Comparison of ENCODE assay signal across 9 cellular contexts in genomic region chr15:33125883-33126535, GRCh38.
A peak's percentile ranks its signal among the peaks of the same experiment; 100 is the strongest.
DNase-seq lines count a peak whose midpoint lies in the region; ATAC-seq and TF ChIP-seq lines count a peak whose summit lies in the region.
"Had no signal": no experiment of that assay in that cellular context is flagged by ENCODE, and none has a peak within 500 bp of the region (broad histone marks: within the 10 kb centered on the region; RNA-seq: fewer than 3 reads in every experiment).

No MANE protein-coding gene starts in this region.

- POLR2A ChIA-PET in SK-N-SH (lab: Yijun Ruan, JAX), result no interaction called here

- H3F3A ChIP-seq in SK-N-SH (replicated peaks; ENCODE audit: insufficient read depth), result peaks cover 50% of the 10 kb centered on the region

- H3K27ac ChIP-seq in SK-N-SH (ENCODE audit: low read depth in 2 of 2, low read length in 1 of 2), result peak overlapping the region; percentile 89 to 92
- H3K27ac ChIP-seq: prostate gland had no signal

- peaks cover 6% of the 10 kb centered on the region for H3K27me3 Mint-ChIP-seq in activated naive CD4-positive, alpha-beta T cell treated with anti-CD3 and anti-CD28 coated beads, Interleukin-2, amount 10 ng/mL, durations not matched to agents 7 days and 5 days
- H3K27me3 Mint-ChIP-seq in stimulated activated naive CD8-positive, alpha-beta T cell treated with anti-CD3 and anti-CD28 coated beads, Interleukin-15, amount 100 ng/mL, for 72 hours, result no peaks in the 10 kb centered on the region

- TF ChIP-seq EP300 in SK-N-SH (IDR thresholded peaks at IDR 0.05; ENCODE audit: borderline replicate concordance in 1 of 2, low read depth in 1 of 2, low read length in 1 of 2), result no peak

- peaks cover 4 to 11% of the 10 kb centered on the region in 2 donors for H3K36me3 Mint-ChIP-seq in activated naive CD4-positive, alpha-beta T cell treated with anti-CD3 and anti-CD28 coated beads, Interleukin-2, amount 50 U/mL, for 72 hours
- no peaks in the 10 kb centered on the region for H3K36me3 Mint-ChIP-seq in activated naive CD4-positive, alpha-beta T cell treated with anti-CD3 and anti-CD28 coated beads, Interleukin-2, amount 10 ng/mL, durations not matched to agents 7 days and 5 days

- no peaks in the 10 kb centered on the region for H3K9me2 ChIP-seq in SK-N-SH

- peak overlapping the region; percentile 62 for H3K4me2 ChIP-seq in SK-N-SH

- WGBS in SK-N-SH (ENCODE audit: low lambda C conversion rate), result 73% methylated on average over 7 of the region's 7 CpGs

- H2AFZ ChIP-seq in SK-N-SH (ENCODE audit: low read depth), result no peak overlapping the region

- TF ChIP-seq RAD21 in SK-N-SH (IDR thresholded peaks at IDR 0.05; ENCODE audit: low read length), result no peak

- peaks cover 6% of the 10 kb centered on the region; the same call in 1 of the 2 replicates for H4K20me1 ChIP-seq in SK-N-SH (ENCODE audit: insufficient read depth)

- H3K79me2 ChIP-seq in SK-N-SH (ENCODE audit: insufficient read depth), result peaks cover 95% of the 10 kb centered on the region

- ATAC-seq in activated naive CD4-positive, alpha-beta T cell treated with anti-CD3 and anti-CD28 coated beads, Interleukin-2, amount 50 U/mL, for 72 hours, result peak; percentile 58 to 60
- peak; percentile 25 for ATAC-seq in esophagus mucosa
- peak; percentile 57 for ATAC-seq in stimulated activated naive CD8-positive, alpha-beta T cell treated with anti-CD3 and anti-CD28 coated beads, Interleukin-15, amount 100 ng/mL, for 72 hours

- H3K9ac ChIP-seq in SK-N-SH, result peak overlapping the region; percentile 46; the same call in 1 of the 2 replicates

- H3K9me3 ChIP-seq in SK-N-SH, result no peaks in the 10 kb centered on the region
- H3K9me3 ChIP-seq: prostate gland had no signal

- CTCF ChIA-PET in activated naive CD4-positive, alpha-beta T cell treated with anti-CD3 and anti-CD28 coated beads, Interleukin-2, amount 10 ng/mL, durations not matched to agents 7 days and 5 days (lab: Charles Lee), result interaction anchor here (1.2 kb wide), 1 partner anchor 39 kb away, joined by 3 read pairs; no protein-coding TSS in a partner anchor
- CTCF ChIA-PET in SK-N-SH (lab: Yijun Ruan, JAX), result interaction anchor here (1.1 to 1.9 kb wide), 2 partner anchors 40 kb away, joined by 5 to 6 read pairs; no protein-coding TSS in a partner anchor

- H3K4me1 Mint-ChIP-seq in activated naive CD4-positive, alpha-beta T cell treated with anti-CD3 and anti-CD28 coated beads, Interleukin-2, amount 10 ng/mL, durations not matched to agents 7 days and 5 days, result peaks cover 12% of the 10 kb centered on the region
- peaks cover 26% of the 10 kb centered on the region for H3K4me1 Mint-ChIP-seq in stimulated activated naive CD8-positive, alpha-beta T cell treated with anti-CD3 and anti-CD28 coated beads, Interleukin-15, amount 100 ng/mL, for 72 hours

- no peak for TF ChIP-seq CTCF in SK-N-SH (IDR thresholded peaks at IDR 0.05)

- H3K4me3 ChIP-seq in SK-N-SH (ENCODE audit: low read depth in 2 of 2, low read length in 1 of 2), result no peak overlapping the region
- H3K4me3 ChIP-seq: prostate gland had no signal

- H3K27ac Mint-ChIP-seq in activated naive CD4-positive, alpha-beta T cell treated with anti-CD3 and anti-CD28 coated beads, Interleukin-2, amount 50 U/mL, for 72 hours, result peak overlapping the region in 1 of 2 donors; percentile 66
- no peak overlapping the region for H3K27ac Mint-ChIP-seq in activated naive CD4-positive, alpha-beta T cell treated with anti-CD3 and anti-CD28 coated beads, Interleukin-2, amount 10 ng/mL, durations not matched to agents 7 days and 5 days
- peak overlapping the region; percentile 44 to 51 for H3K27ac Mint-ChIP-seq in stimulated activated naive CD8-positive, alpha-beta T cell treated with anti-CD3 and anti-CD28 coated beads, Interleukin-15, amount 100 ng/mL, for 72 hours

- H3K9me3 Mint-ChIP-seq in activated naive CD4-positive, alpha-beta T cell treated with anti-CD3 and anti-CD28 coated beads, Interleukin-2, amount 50 U/mL, for 72 hours, result peaks cover 6% of the 10 kb centered on the region in 2 donors
- H3K9me3 Mint-ChIP-seq in activated naive CD4-positive, alpha-beta T cell treated with anti-CD3 and anti-CD28 coated beads, Interleukin-2, amount 10 ng/mL, durations not matched to agents 7 days and 5 days, result no peaks in the 10 kb centered on the region
- peaks cover 0 to 8% of the 10 kb centered on the region in 2 donors for H3K9me3 Mint-ChIP-seq in stimulated activated naive CD8-positive, alpha-beta T cell treated with anti-CD3 and anti-CD28 coated beads, Interleukin-15, amount 100 ng/mL, for 72 hours

- no peaks in the 10 kb centered on the region for H3K27me3 ChIP-seq in SK-N-SH (ENCODE audit: insufficient read depth)

- H3K4me3 Mint-ChIP-seq in activated naive CD4-positive, alpha-beta T cell treated with anti-CD3 and anti-CD28 coated beads, Interleukin-2, amount 10 ng/mL, durations not matched to agents 7 days and 5 days, result no peak overlapping the region
- peak overlapping the region; percentile 63 to 67 for H3K4me3 Mint-ChIP-seq in stimulated activated naive CD8-positive, alpha-beta T cell treated with anti-CD3 and anti-CD28 coated beads, Interleukin-15, amount 100 ng/mL, for 72 hours

- peaks cover 16 to 20% of the 10 kb centered on the region in 2 experiments for H3K4me1 ChIP-seq in SK-N-SH (ENCODE audit: control insufficient read depth in 1 of 2, insufficient read depth in 2 of 2, low read depth in 1 of 2, low read length in 1 of 2)
- H3K4me1 ChIP-seq: prostate gland had no signal

- H3K36me3 ChIP-seq in SK-N-SH (replicated peaks in 1 of 2; ENCODE audit: control insufficient read depth in 1 of 2, insufficient read depth in 2 of 2, low read length in 1 of 2), result peaks cover 2 to 38% of the 10 kb centered on the region in 2 experiments
- H3K36me3 ChIP-seq: prostate gland had no signal

- DNase-seq in activated naive CD4-positive, alpha-beta T cell treated with anti-CD3 and anti-CD28 coated beads, Interleukin-2, amount 50 U/mL, for 72 hours (ENCODE audit: low spot score in 2 of 2), result no peak
- no peak for DNase-seq in activated naive CD4-positive, alpha-beta T cell treated with anti-CD3 and anti-CD28 coated beads, Interleukin-2, amount 10 ng/mL, durations not matched to agents 7 days and 5 days
- no peak for DNase-seq in SK-N-SH
- DNase-seq in stimulated activated naive CD8-positive, alpha-beta T cell treated with anti-CD3 and anti-CD28 coated beads, Interleukin-15, amount 100 ng/mL, for 72 hours, result peak in 1 of 2 donors; percentile 5
- DNase-seq in ecto neural progenitor cell (ENCODE audit: low spot score), result no peak
- DNase-seq in middle frontal gyrus (ENCODE audit: extremely low spot score, low spot score), result no peak
- no peak for DNase-seq in stimulated activated CD4-positive, alpha-beta T cell treated with anti-CD3 and anti-CD28 coated beads, Interleukin-2, amount 100 ng/mL, for 48 hours

TF ChIP-seq in SK-N-SH, 30 proteins besides CTCF, POLR2A, EP300 and RAD21:
- TF ChIP-seq SMC3 (IDR thresholded peaks at IDR 0.05; ENCODE audit: low read depth, low read length) (no peak), RXRA (IDR thresholded peaks at IDR 0.05; ENCODE audit: borderline replicate concordance, low read depth) (no peak), POLR2AphosphoS5 (IDR thresholded peaks at IDR 0.05; ENCODE audit: low read depth, low read length) (no peak; the same call in 1 of the 2 replicates), USF2 (IDR thresholded peaks at IDR 0.05; ENCODE audit: borderline replicate concordance, low read depth, low read length) (no peak), TEAD4 (IDR thresholded peaks at IDR 0.05; ENCODE audit: borderline replicate concordance, insufficient read depth) (no peak), ELF1 (IDR thresholded peaks at IDR 0.05) (no peak), CHD2 (IDR thresholded peaks at IDR 0.05; ENCODE audit: low read length, partially characterized antibody) (no peak), TAF1 (IDR thresholded peaks at IDR 0.05; ENCODE audit: borderline replicate concordance, low read depth, low read length) (no peak), JUND (IDR thresholded peaks at IDR 0.05) (no peak), YY1 (IDR thresholded peaks at IDR 0.05; ENCODE audit: low read depth) (no peak), SIN3A (IDR thresholded peaks at IDR 0.05; ENCODE audit: borderline replicate concordance, low read depth, low read length) (no peak)
TF ChIP-seq in SK-N-SH: peak in this region for 0.
